Comparison of ENCODE assay signal across 1 cellular context in the genomic region with DNA sequence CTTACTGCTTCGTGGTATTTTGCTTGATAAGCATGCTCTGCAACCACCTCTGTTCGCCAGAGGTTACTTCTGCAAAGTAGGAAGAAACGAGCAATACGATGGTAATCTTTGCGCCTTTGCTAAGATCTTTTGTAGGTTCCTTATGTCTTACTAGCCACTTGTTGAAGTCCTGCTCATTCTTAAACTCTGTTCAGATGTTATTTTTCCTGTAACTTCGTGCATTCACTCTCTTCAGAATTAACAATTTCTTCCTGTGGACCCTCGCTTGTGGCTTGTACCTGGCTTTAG.
TF ChIP-seq lines count a peak whose summit lies in the region.

No MANE protein-coding gene starts in this region.

TF ChIP-seq in K562, 482 proteins besides CTCF, POLR2A, EP300 and RAD21 (continued from another document and continues in another):
- no peak for TF ChIP-seq PYGO2 (tag; IDR thresholded peaks at IDR 0.05)
- no peak for TF ChIP-seq ZNF3 (CRISPR knock-in tag; IDR thresholded peaks at IDR 0.05)
- no peak for TF ChIP-seq CREB3 (tag; conservative IDR thresholded peaks at IDR 0.05; ENCODE audit: low read depth)
- no peak for TF ChIP-seq ZC3H11A (IDR thresholded peaks at IDR 0.05; ENCODE audit: low read depth, low read length)
- TF ChIP-seq ZBTB1 (CRISPR knock-in tag; IDR thresholded peaks at IDR 0.05; ENCODE audit: borderline replicate concordance, low read depth): no peak
- TF ChIP-seq SPI1 (IDR thresholded peaks at IDR 0.05; ENCODE audit: borderline replicate concordance, low read depth, low read length): no peak
- 0 out of 2 replicates have a peak, but pooled peaks have one; percentile 64 for TF ChIP-seq MGA (IDR thresholded peaks at IDR 0.05)
- TF ChIP-seq NR2C1 (IDR thresholded peaks at IDR 0.05): no peak
- no peak for TF ChIP-seq NR2C1 (tag; IDR thresholded peaks at IDR 0.05)
- peak; percentile 63 for TF ChIP-seq MAFG (tag; conservative IDR thresholded peaks at IDR 0.05)
- TF ChIP-seq, protein P1, sequence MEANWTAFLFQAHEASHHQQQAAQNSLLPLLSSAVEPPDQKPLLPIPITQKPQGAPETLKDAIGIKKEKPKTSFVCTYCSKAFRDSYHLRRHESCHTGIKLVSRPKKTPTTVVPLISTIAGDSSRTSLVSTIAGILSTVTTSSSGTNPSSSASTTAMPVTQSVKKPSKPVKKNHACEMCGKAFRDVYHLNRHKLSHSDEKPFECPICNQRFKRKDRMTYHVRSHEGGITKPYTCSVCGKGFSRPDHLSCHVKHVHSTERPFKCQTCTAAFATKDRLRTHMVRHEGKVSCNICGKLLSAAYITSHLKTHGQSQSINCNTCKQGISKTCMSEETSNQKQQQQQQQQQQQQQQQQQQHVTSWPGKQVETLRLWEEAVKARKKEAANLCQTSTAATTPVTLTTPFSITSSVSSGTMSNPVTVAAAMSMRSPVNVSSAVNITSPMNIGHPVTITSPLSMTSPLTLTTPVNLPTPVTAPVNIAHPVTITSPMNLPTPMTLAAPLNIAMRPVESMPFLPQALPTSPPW (CRISPR knock-in tag; IDR thresholded peaks at IDR 0.05): no peak
- TF ChIP-seq ZNF507 (tag; conservative IDR thresholded peaks at IDR 0.05): no peak
- TF ChIP-seq ZNF586 (CRISPR knock-in tag; conservative IDR thresholded peaks at IDR 0.05): no peak
- TF ChIP-seq SP1 (CRISPR knock-in tag; IDR thresholded peaks at IDR 0.05): peak; percentile 48; the same call in 1 of the 2 replicates
- peak; percentile 25; the same call in 1 of the 2 replicates for TF ChIP-seq DPF2 (IDR thresholded peaks at IDR 0.05)
- TF ChIP-seq, protein P2, sequence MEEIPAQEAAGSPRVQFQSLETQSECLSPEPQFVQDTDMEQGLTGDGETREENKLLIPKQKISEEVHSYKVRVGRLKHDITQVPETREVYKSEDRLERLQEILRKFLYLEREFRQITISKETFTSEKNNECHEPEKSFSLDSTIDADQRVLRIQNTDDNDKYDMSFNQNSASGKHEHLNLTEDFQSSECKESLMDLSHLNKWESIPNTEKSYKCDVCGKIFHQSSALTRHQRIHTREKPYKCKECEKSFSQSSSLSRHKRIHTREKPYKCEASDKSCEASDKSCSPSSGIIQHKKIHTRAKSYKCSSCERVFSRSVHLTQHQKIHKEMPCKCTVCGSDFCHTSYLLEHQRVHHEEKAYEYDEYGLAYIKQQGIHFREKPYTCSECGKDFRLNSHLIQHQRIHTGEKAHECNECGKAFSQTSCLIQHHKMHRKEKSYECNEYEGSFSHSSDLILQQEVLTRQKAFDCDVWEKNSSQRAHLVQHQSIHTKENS (CRISPR knock-in tag; IDR thresholded peaks at IDR 0.05): no peak
- no peak for TF ChIP-seq HES1 (IDR thresholded peaks at IDR 0.05; ENCODE audit: low read depth)
- peak; percentile 44; the same call in 1 of the 2 replicates for TF ChIP-seq NCOA6 (IDR thresholded peaks at IDR 0.05)
- TF ChIP-seq HOMEZ (CRISPR knock-in tag; IDR thresholded peaks at IDR 0.05): no peak
- TF ChIP-seq SMAD3 (CRISPR knock-in tag; conservative IDR thresholded peaks at IDR 0.05): no peak
- no peak for TF ChIP-seq EWSR1 (IDR thresholded peaks at IDR 0.05; ENCODE audit: borderline replicate concordance, low read depth, partially characterized antibody)
- no peak for TF ChIP-seq ZNF445 (CRISPR knock-in tag; IDR thresholded peaks at IDR 0.05; ENCODE audit: low read depth)
- TF ChIP-seq POLR2H (tag; IDR thresholded peaks at IDR 0.05; ENCODE audit: low read depth): no peak
- TF ChIP-seq ZNF174 (CRISPR knock-in tag; IDR thresholded peaks at IDR 0.05): no peak
- no peak for TF ChIP-seq STAG1 (CRISPR knock-in tag; IDR thresholded peaks at IDR 0.05; ENCODE audit: borderline replicate concordance)
- TF ChIP-seq RBM39 (optimal IDR thresholded peaks at IDR 0.05; ENCODE audit: low read depth, low read length): no peak
- TF ChIP-seq EZH2 (IDR thresholded peaks at IDR 0.05; ENCODE audit: borderline replicate concordance, low read depth, low read length): no peak
- TF ChIP-seq ELK1 (CRISPR knock-in tag; IDR thresholded peaks at IDR 0.05): no peak
- TF ChIP-seq MTA3 (IDR thresholded peaks at IDR 0.05; ENCODE audit: borderline replicate concordance): 0 out of 2 replicates have a peak, but pooled peaks have one; percentile 8
- no peak for TF ChIP-seq GTF2E2 (tag; IDR thresholded peaks at IDR 0.05)
- TF ChIP-seq RBM15 (IDR thresholded peaks at IDR 0.05; ENCODE audit: insufficient read depth, low read length): no peak
- TF ChIP-seq, protein P3, sequence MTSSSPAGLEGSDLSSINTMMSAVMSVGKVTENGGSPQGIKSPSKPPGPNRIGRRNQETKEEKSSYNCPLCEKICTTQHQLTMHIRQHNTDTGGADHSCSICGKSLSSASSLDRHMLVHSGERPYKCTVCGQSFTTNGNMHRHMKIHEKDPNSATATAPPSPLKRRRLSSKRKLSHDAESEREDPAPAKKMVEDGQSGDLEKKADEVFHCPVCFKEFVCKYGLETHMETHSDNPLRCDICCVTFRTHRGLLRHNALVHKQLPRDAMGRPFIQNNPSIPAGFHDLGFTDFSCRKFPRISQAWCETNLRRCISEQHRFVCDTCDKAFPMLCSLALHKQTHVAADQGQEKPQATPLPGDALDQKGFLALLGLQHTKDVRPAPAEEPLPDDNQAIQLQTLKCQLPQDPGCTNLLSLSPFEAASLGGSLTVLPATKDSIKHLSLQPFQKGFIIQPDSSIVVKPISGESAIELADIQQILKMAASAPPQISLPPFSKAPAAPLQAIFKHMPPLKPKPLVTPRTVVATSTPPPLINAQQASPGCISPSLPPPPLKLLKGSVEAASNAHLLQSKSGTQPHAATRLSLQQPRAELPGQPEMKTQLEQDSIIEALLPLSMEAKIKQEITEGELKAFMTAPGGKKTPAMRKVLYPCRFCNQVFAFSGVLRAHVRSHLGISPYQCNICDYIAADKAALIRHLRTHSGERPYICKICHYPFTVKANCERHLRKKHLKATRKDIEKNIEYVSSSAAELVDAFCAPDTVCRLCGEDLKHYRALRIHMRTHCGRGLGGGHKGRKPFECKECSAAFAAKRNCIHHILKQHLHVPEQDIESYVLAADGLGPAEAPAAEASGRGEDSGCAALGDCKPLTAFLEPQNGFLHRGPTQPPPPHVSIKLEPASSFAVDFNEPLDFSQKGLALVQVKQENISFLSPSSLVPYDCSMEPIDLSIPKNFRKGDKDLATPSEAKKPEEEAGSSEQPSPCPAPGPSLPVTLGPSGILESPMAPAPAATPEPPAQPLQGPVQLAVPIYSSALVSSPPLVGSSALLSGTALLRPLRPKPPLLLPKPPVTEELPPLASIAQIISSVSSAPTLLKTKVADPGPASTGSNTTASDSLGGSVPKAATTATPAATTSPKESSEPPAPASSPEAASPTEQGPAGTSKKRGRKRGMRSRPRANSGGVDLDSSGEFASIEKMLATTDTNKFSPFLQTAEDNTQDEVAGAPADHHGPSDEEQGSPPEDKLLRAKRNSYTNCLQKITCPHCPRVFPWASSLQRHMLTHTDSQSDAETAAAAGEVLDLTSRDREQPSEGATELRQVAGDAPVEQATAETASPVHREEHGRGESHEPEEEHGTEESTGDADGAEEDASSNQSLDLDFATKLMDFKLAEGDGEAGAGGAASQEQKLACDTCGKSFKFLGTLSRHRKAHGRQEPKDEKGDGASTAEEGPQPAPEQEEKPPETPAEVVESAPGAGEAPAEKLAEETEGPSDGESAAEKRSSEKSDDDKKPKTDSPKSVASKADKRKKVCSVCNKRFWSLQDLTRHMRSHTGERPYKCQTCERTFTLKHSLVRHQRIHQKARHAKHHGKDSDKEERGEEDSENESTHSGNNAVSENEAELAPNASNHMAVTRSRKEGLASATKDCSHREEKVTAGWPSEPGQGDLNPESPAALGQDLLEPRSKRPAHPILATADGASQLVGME (CRISPR knock-in tag; IDR thresholded peaks at IDR 0.05): no peak
